Comparison of ENCODE assay signal across 8 cellular contexts in genomic region chr6:116253505-116254296, GRCh38. TPM values are rescaled to one million over a fixed set of nuclear protein-coding genes. Genes with fewer than 3 reads are reported as not detected.
DNase-seq lines count a peak whose midpoint lies in the region; ATAC-seq lines count a peak whose summit lies in the region.

TSS of gene TSPYL4 (minus strand) at chr6:116254075. CDS start at chr6:116254008, 67 bp downstream.

- H3K36me3 Mint-ChIP-seq in activated CD4-positive, alpha-beta T cell treated with anti-CD3 and anti-CD28 coated beads, Interleukin-2, amount 10 ng/mL, durations not matched to agents 24 days and 14 days (ENCODE audit: low read depth) = peaks cover 9% of the 10 kb centered on the region

- peak; percentile 99 for ATAC-seq in GM19372 (IDR thresholded peaks at IDR 0.05; ENCODE audit: low read depth, unreplicated experiment)
- peak; percentile 99 for ATAC-seq in HG03520 (IDR thresholded peaks at IDR 0.05; ENCODE audit: unreplicated experiment)
- peak; percentile 99 for ATAC-seq in left colon

- no peaks in the 10 kb centered on the region for H3K27me3 Mint-ChIP-seq in activated CD4-positive, alpha-beta T cell treated with anti-CD3 and anti-CD28 coated beads, Interleukin-2, amount 10 ng/mL, durations not matched to agents 24 days and 14 days

- intact Hi-C loops in activated CD4-positive, alpha-beta T cell treated with anti-CD3 and anti-CD28 coated beads, Interleukin-2, amount 10 ng/mL, durations not matched to agents 24 days and 14 days (cut with micrococcal nuclease) = loop anchor here (1.0 to 10.0 kb wide), 6 partner anchors 15 to 1351 kb away; partner anchors contain the start of genes GOPC, NT5DC1, RWDD1 and TSPYL1
- intact Hi-C loops in left colon (cut with DNase I, micrococcal nuclease) = no loop called here

- no peak within 1 kb of the TSS for H3K27ac Mint-ChIP-seq in activated CD4-positive, alpha-beta T cell treated with anti-CD3 and anti-CD28 coated beads, Interleukin-2, amount 10 ng/mL, durations not matched to agents 24 days and 14 days

- no peak within 1 kb of the TSS for H3K4me3 Mint-ChIP-seq in activated CD4-positive, alpha-beta T cell treated with anti-CD3 and anti-CD28 coated beads, Interleukin-2, amount 10 ng/mL, durations not matched to agents 24 days and 14 days

- peaks cover 25% of the 10 kb centered on the region for H3K4me1 Mint-ChIP-seq in activated CD4-positive, alpha-beta T cell treated with anti-CD3 and anti-CD28 coated beads, Interleukin-2, amount 10 ng/mL, durations not matched to agents 24 days and 14 days

- no peaks in the 10 kb centered on the region for H3K9me3 Mint-ChIP-seq in activated CD4-positive, alpha-beta T cell treated with anti-CD3 and anti-CD28 coated beads, Interleukin-2, amount 10 ng/mL, durations not matched to agents 24 days and 14 days

- DNase-seq in C1 segment of cervical spinal cord (lab: John Stamatoyannopoulos, UW) = peak in 13 of 14 donors; percentile 40 to 95 (median 84)
- peak; percentile 93 for DNase-seq in NCI-H526 treated with DMSO at 0.1 percent for 48 hours (lab: John Stamatoyannopoulos, UW)
- DNase-seq in activated CD4-positive, alpha-beta T cell treated with anti-CD3 and anti-CD28 coated beads, Interleukin-2, amount 10 ng/mL, durations not matched to agents 24 days and 14 days = peak; percentile 98
- DNase-seq in dedifferentiated amniotic fluid mesenchymal stem cell (ENCODE audit: extremely low spot score) = peak; percentile 98
- peak; percentile 94 to 96 for DNase-seq in left colon
- peak; percentile 78 to 83 for DNase-seq in stimulated activated CD4-positive, alpha-beta T cell treated with anti-CD3 and anti-CD28 coated beads, Interleukin-1b, Interleukin-23, amount 100 ng/mL, for 4 hours (ENCODE audit: low read depth in 2 of 2)

RNA-seq across cellular contexts. Expression of gene TSPYL4, which starts in this region (rescaled TPM):
- total RNA-seq in activated CD4-positive, alpha-beta T cell treated with anti-CD3 and anti-CD28 coated beads, Interleukin-2, amount 10 ng/mL, durations not matched to agents 24 days and 14 days = 22.1 and 22.2 TPM in 2 replicates
- total RNA-seq in left colon = 1 to 10 TPM; 5.7 to 7.5 TPM

Comparison
In these comparisons a context has a peak if more than half of its experiments do, and no peak if none do; other contexts are left out.
1. Peak in every context shown above with its lines: DNase-seq and ATAC-seq.